In genomic region chr6:92911301-92911700, GRCh38 we compare ENCODE assay signal across 31 cellular contexts.
"Had no signal": no experiment of that assay in that cellular context is flagged by ENCODE, and none has a peak within 500 bp of the region (broad histone marks: within the 10 kb centered on the region; RNA-seq: fewer than 3 reads in every experiment).

No MANE protein-coding gene starts in this region.

- DNase-seq: activated B cell treated with CpG ODN at 0.5 μM for 24 hours; activated CD4-positive, alpha-beta memory T cell treated with anti-CD3 and anti-CD28 coated beads for 36 hours; activated CD4-positive, alpha-beta T cell treated with anti-CD3 and anti-CD28 coated beads for 4 hours; activated CD4-positive, alpha-beta T cell treated with anti-CD3 and anti-CD28 coated beads, Interleukin-2, amount 10 ng/mL, durations not matched to agents 24 days and 14 days; activated CD4-positive, alpha-beta T cell treated with anti-CD3 and anti-CD28 coated beads, Interleukin-2, amount 50 U/mL, for 1 hour; activated CD4-positive, alpha-beta T cell treated with anti-CD3 and anti-CD28 coated beads, Interleukin-2, amount 50 U/mL, for 4 hours; activated CD4-positive, CD25-positive, alpha-beta regulatory T cell treated with anti-CD3 and anti-CD28 coated beads, Interleukin-2, amount 50 U/mL, for 72 hours; activated CD8-positive, alpha-beta memory T cell treated with anti-CD3 and anti-CD28 coated beads, Interleukin-2, amount 50 U/mL, for 4 hours; activated CD8-positive, alpha-beta T cell treated with anti-CD3 and anti-CD28 coated beads for 36 hours; activated effector memory CD4-positive, alpha-beta T cell treated with anti-CD3 and anti-CD28 coated beads, Interleukin-2, amount 50 U/mL, for 16 hours; activated gamma-delta T cell treated with Interleukin-2 at 50 U/mL for 16 hours; activated naive CD4-positive, alpha-beta T cell; activated naive CD4-positive, alpha-beta T cell treated with anti-CD3 and anti-CD28 coated beads for 36 hours; activated naive CD4-positive, alpha-beta T cell treated with anti-CD3 and anti-CD28 coated beads, Interleukin-2, amount 50 U/mL, for 16 hours; activated naive CD8-positive, alpha-beta T cell treated with anti-CD3 and anti-CD28 coated beads for 36 hours; activated T-cell treated with anti-CD3 and anti-CD28 coated beads for 4 hours; activated T-cell treated with anti-CD3 and anti-CD28 coated beads, Interleukin-2, amount 50 U/mL, for 1 hour; activated T-cell treated with anti-CD3 and anti-CD28 coated beads, Interleukin-2, amount 50 U/mL, for 4 hours; activated T-cell treated with anti-CD3 and anti-CD28 coated beads, Interleukin-2, amount 50 U/mL, for 72 hours; adrenal gland; amniotic stem cell; aorta; body of pancreas; brain microvascular endothelial cell; central memory CD4-positive, alpha-beta T cell; T-helper 2 cell; T-helper 9 cell had no signal

- H3K9me3 ChIP-seq: adrenal gland, body of pancreas, breast epithelium had no signal

- H3K27ac ChIP-seq: adrenal gland, body of pancreas, brain microvascular endothelial cell, breast epithelium, VCaP had no signal

- ATAC-seq: activated CD8-positive, alpha-beta T cell treated with anti-CD3 and anti-CD28 coated beads for 36 hours; activated naive CD4-positive, alpha-beta T cell treated with anti-CD3 and anti-CD28 coated beads, Interleukin-2, amount 50 U/mL, for 72 hours; activated T-cell treated with anti-CD3 and anti-CD28 coated beads, Interleukin-2, amount 50 U/mL, for 4 hours; activated T-cell treated with anti-CD3 and anti-CD28 coated beads, Interleukin-2, amount 50 U/mL, for 72 hours; activated T-helper 17 cell treated with anti-CD3 and anti-CD28 coated beads, Interleukin-2, amount 50 U/mL, for 72 hours; body of pancreas had no signal

- H3K4me3 ChIP-seq: adrenal gland, body of pancreas, breast epithelium had no signal

- H3K36me3 ChIP-seq: adrenal gland, brain microvascular endothelial cell, breast epithelium had no signal

- H3K27me3 ChIP-seq: adrenal gland, body of pancreas, brain microvascular endothelial cell, breast epithelium had no signal

- H3K4me1 ChIP-seq: adrenal gland, body of pancreas, breast epithelium had no signal
